In genomic region chr6:80227545-80227944, GRCh38 we compare ENCODE assay signal across 21 cellular contexts.
"Had no signal": no experiment of that assay in that cellular context is flagged by ENCODE, and none has a peak within 500 bp of the region (broad histone marks: within the 10 kb centered on the region; RNA-seq: fewer than 3 reads in every experiment).

No MANE protein-coding gene starts in this region.

- H3K9me3 Mint-ChIP-seq: dendritic cell treated with granulocyte-macrophage colony-stimulating factor and Interleukin-4, amounts not matched to agents 40 ng/mL and 50 ng/mL, for 4 days; effector memory CD8-positive, alpha-beta T cell had no signal

- H3K9me3 ChIP-seq: esophagus muscularis mucosa, gastrocnemius medialis, heart right ventricle, mucosa of descending colon, right atrium auricular region, sigmoid colon, suprapubic skin, tibial artery, upper lobe of left lung, uterus had no signal

- H3K27ac Mint-ChIP-seq: dendritic cell treated with granulocyte-macrophage colony-stimulating factor and Interleukin-4, amounts not matched to agents 40 ng/mL and 50 ng/mL, for 4 days; effector memory CD8-positive, alpha-beta T cell; naive thymus-derived CD8-positive, alpha-beta T cell had no signal

- H3K4me3 ChIP-seq: esophagus muscularis mucosa, gastrocnemius medialis, heart right ventricle, mucosa of descending colon, right atrium auricular region, sigmoid colon, skin epidermis, suprapubic skin, tibial artery, upper lobe of left lung, uterus had no signal

- H3K36me3 ChIP-seq: esophagus muscularis mucosa, gastrocnemius medialis, heart right ventricle, right atrium auricular region, sigmoid colon, suprapubic skin, tibial artery, upper lobe of left lung, uterus had no signal

- H3K4me3 Mint-ChIP-seq: dendritic cell treated with granulocyte-macrophage colony-stimulating factor and Interleukin-4, amounts not matched to agents 40 ng/mL and 50 ng/mL, for 4 days; effector memory CD8-positive, alpha-beta T cell; naive thymus-derived CD8-positive, alpha-beta T cell; neural crest cell had no signal

- H3K27me3 ChIP-seq: esophagus muscularis mucosa, gastrocnemius medialis, heart right ventricle, right atrium auricular region, sigmoid colon, suprapubic skin, tibial artery, upper lobe of left lung, uterus had no signal

- H3K4me1 Mint-ChIP-seq: naive thymus-derived CD8-positive, alpha-beta T cell; neural crest cell had no signal

- DNase-seq: effector memory CD8-positive, alpha-beta T cell; gastrocnemius medialis; heart right ventricle; hypothalamus; kidney glomerular epithelial cell; mucosa of descending colon; naive thymus-derived CD8-positive, alpha-beta T cell; posterior cingulate gyrus; sigmoid colon; stimulated activated CD4-positive, alpha-beta T cell treated with anti-CD3 and anti-CD28 coated beads, Interleukin-12 subunit alpha, Interleukin-12 subunit beta, amount 100 ng/mL, for 4 hours; stimulated activated naive CD4-positive, alpha-beta T cell treated with Interleukin-2 at 50 U/mL for 16 hours; tibial artery; upper lobe of left lung; uterus had no signal

- H3K27ac ChIP-seq: epithelial cell of prostate, esophagus muscularis mucosa, gastrocnemius medialis, heart right ventricle, right atrium auricular region, sigmoid colon, suprapubic skin, tibial artery, upper lobe of left lung, uterus had no signal

- H3K27me3 Mint-ChIP-seq: dendritic cell treated with granulocyte-macrophage colony-stimulating factor and Interleukin-4, amounts not matched to agents 40 ng/mL and 50 ng/mL, for 4 days; effector memory CD8-positive, alpha-beta T cell; naive thymus-derived CD8-positive, alpha-beta T cell had no signal

- H3K4me1 ChIP-seq: esophagus muscularis mucosa, gastrocnemius medialis, heart right ventricle, right atrium auricular region, upper lobe of left lung, uterus had no signal

- ATAC-seq: effector memory CD8-positive, alpha-beta T cell; gastrocnemius medialis; heart right ventricle; mucosa of descending colon; naive thymus-derived CD8-positive, alpha-beta T cell had no signal
